In genomic region chr16:11142261-11142630, GRCh38 we compare ENCODE assay signal across 21 cellular contexts.
"Had no signal": no experiment of that assay in that cellular context is flagged by ENCODE, and none has a peak within 500 bp of the region (broad histone marks: within the 10 kb centered on the region; RNA-seq: fewer than 3 reads in every experiment).

No MANE protein-coding gene starts in this region.

- H3K4me3 Mint-ChIP-seq: activated CD8-positive, alpha-beta memory T cell treated with anti-CD3 and anti-CD28 coated beads, Interleukin-2, amount 10 ng/mL, durations not matched to agents 7 days and 5 days; dendritic cell treated with granulocyte-macrophage colony-stimulating factor and Interleukin-4, amounts not matched to agents 40 ng/mL and 50 ng/mL, for 4 days; stimulated activated naive B cell treated with anti-CD40 and anti-IgM and Interleukin-4, amounts not matched to agents 10 μg/mL and 1 μg/mL and 100 μg/mL, for 72 hours had no signal

- H3K9me3 ChIP-seq: adrenal gland, breast epithelium, esophagus muscularis mucosa, gastroesophageal sphincter, ovary, spleen had no signal

- H3K27me3 Mint-ChIP-seq: activated CD8-positive, alpha-beta memory T cell treated with anti-CD3 and anti-CD28 coated beads, Interleukin-2, amount 10 ng/mL, durations not matched to agents 7 days and 5 days; dendritic cell treated with granulocyte-macrophage colony-stimulating factor and Interleukin-4, amounts not matched to agents 40 ng/mL and 50 ng/mL, for 4 days; naive thymus-derived CD8-positive, alpha-beta T cell; stimulated activated naive B cell treated with anti-CD40 and anti-IgM and Interleukin-4, amounts not matched to agents 10 μg/mL and 1 μg/mL and 100 μg/mL, for 72 hours had no signal

- H3K4me3 ChIP-seq: adrenal gland, breast epithelium, esophagus muscularis mucosa, gastroesophageal sphincter, ovary, spleen had no signal

- DNase-seq: activated CD4-positive, alpha-beta T cell treated with anti-CD3 and anti-CD28 coated beads for 1 hour; activated CD4-positive, alpha-beta T cell treated with anti-CD3 and anti-CD28 coated beads, Interleukin-2, amount 50 U/mL, for 48 hours; activated CD8-positive, alpha-beta memory T cell treated with anti-CD3 and anti-CD28 coated beads, Interleukin-2, amount 10 ng/mL, durations not matched to agents 7 days and 5 days; activated naive CD4-positive, alpha-beta T cell treated with anti-CD3 and anti-CD28 coated beads, Interleukin-2, amount 50 U/mL, for 16 hours; activated T-cell treated with anti-CD3 and anti-CD28 coated beads, Interleukin-2, amount 50 U/mL, for 1 hour; adrenal gland; cerebellar nuclear complex; effector memory CD4-positive, alpha-beta T cell; kidney glomerular epithelial cell; spleen; stimulated activated CD4-positive, alpha-beta T cell treated with anti-CD3 and anti-CD28 coated beads, Interleukin-4, amount 100 ng/mL, for 4 hours; stimulated activated naive B cell treated with anti-CD40 and anti-IgM and Interleukin-4, amounts not matched to agents 10 μg/mL and 1 μg/mL and 100 μg/mL, for 72 hours; SW 1271; WERI-Rb-1 had no signal

- H3K27ac Mint-ChIP-seq: activated CD8-positive, alpha-beta memory T cell treated with anti-CD3 and anti-CD28 coated beads, Interleukin-2, amount 10 ng/mL, durations not matched to agents 7 days and 5 days; dendritic cell treated with granulocyte-macrophage colony-stimulating factor and Interleukin-4, amounts not matched to agents 40 ng/mL and 50 ng/mL, for 4 days had no signal

- ATAC-seq: activated CD8-positive, alpha-beta memory T cell treated with anti-CD3 and anti-CD28 coated beads, Interleukin-2, amount 10 ng/mL, durations not matched to agents 7 days and 5 days; gastroesophageal sphincter; naive thymus-derived CD8-positive, alpha-beta T cell; stimulated activated naive B cell treated with anti-CD40 and anti-IgM and Interleukin-4, amounts not matched to agents 10 μg/mL and 1 μg/mL and 100 μg/mL, for 72 hours had no signal

- H3K27ac ChIP-seq: adrenal gland, breast epithelium, esophagus muscularis mucosa, gastroesophageal sphincter, ovary, spleen, WERI-Rb-1 had no signal

- H3K27me3 ChIP-seq: adrenal gland, breast epithelium, esophagus muscularis mucosa, gastroesophageal sphincter, ovary, spleen had no signal

- H3K9me3 Mint-ChIP-seq: dendritic cell treated with granulocyte-macrophage colony-stimulating factor and Interleukin-4, amounts not matched to agents 40 ng/mL and 50 ng/mL, for 4 days; immature natural killer cell; naive thymus-derived CD8-positive, alpha-beta T cell had no signal

- H3K4me1 ChIP-seq: breast epithelium had no signal
